Comparison of ENCODE assay signal across 8 cellular contexts in genomic region chr1:162498442-162498785, GRCh38. TPM values are rescaled to one million over a fixed set of nuclear protein-coding genes. Genes with fewer than 3 reads are reported as not detected.
DNase-seq lines count a peak whose midpoint lies in the region; ATAC-seq and TF ChIP-seq lines count a peak whose summit lies in the region.

No MANE protein-coding gene starts in this region.

- H3K27ac Mint-ChIP-seq in CD4-positive, alpha-beta T cell, result peak overlapping the region; percentile 86
- peak overlapping the region; percentile 80 for H3K27ac Mint-ChIP-seq in activated naive CD8-positive, alpha-beta T cell treated with anti-CD3 and anti-CD28 coated beads, Interleukin-2, amount 50 U/mL, for 24 hours

- 5 to 6% methylated on average over 7 of the region's 7 CpGs for WGBS in thyroid gland, 2 donors

- peak overlapping the region; percentile 79 for H3K27ac ChIP-seq in CD4-positive, alpha-beta T cell (ENCODE audit: low read depth, low read length)
- H3K27ac ChIP-seq in HL-60 (replicated peaks) (peak overlapping the region; percentile 89), thyroid gland (peak overlapping the region in 2 of 3 donors; percentile 81 to 93)

- ATAC-seq in CD4-positive, alpha-beta T cell (ENCODE audit: poor library complexity), result peak; percentile 15
- no peak for ATAC-seq in activated naive CD8-positive, alpha-beta T cell treated with anti-CD3 and anti-CD28 coated beads, Interleukin-2, amount 50 U/mL, for 24 hours

- peaks cover 2% of the 10 kb centered on the region for H3K9me3 Mint-ChIP-seq in CD4-positive, alpha-beta T cell
- no peaks in the 10 kb centered on the region for H3K9me3 Mint-ChIP-seq in activated naive CD8-positive, alpha-beta T cell treated with anti-CD3 and anti-CD28 coated beads, Interleukin-2, amount 50 U/mL, for 24 hours

- H3K4me3 ChIP-seq in HL-60 (replicated peaks; ENCODE audit: insufficient read depth, low read length) (peak overlapping the region; percentile 92), thyroid gland (replicated peaks in 1 of 3) (peak overlapping the region; percentile 81 to 94 (median 86))

- H3K9me3 ChIP-seq in CD4-positive, alpha-beta T cell (ENCODE audit: control insufficient read depth, low read length), result no peaks in the 10 kb centered on the region
- no peaks in the 10 kb centered on the region for H3K9me3 ChIP-seq in thyroid gland

- no peaks in the 10 kb centered on the region for H3K27me3 ChIP-seq in CD4-positive, alpha-beta T cell (ENCODE audit: control insufficient read depth, insufficient read depth, low read length)
- H3K27me3 ChIP-seq in HL-60 (ENCODE audit: insufficient read depth, poor library complexity, severe bottlenecking), result no peaks in the 10 kb centered on the region
- no peaks in the 10 kb centered on the region for H3K27me3 ChIP-seq in thyroid gland

- peaks cover 6 to 15% of the 10 kb centered on the region in 2 donors for H3K4me1 ChIP-seq in thyroid gland

- intact Hi-C loops in CD4-positive, alpha-beta T cell (cut with DNase I, micrococcal nuclease), result loop anchor here in 1 of 2 experiments (1.0 to 5.0 kb wide), 3 partner anchors 62 to 426 kb away; partner anchors contain the start of gene HSD17B7
- intact Hi-C loops in thyroid gland (cut with DNase I), result no loop called here

- TF ChIP-seq CTCF in CD4-positive, alpha-beta T cell (IDR thresholded peaks at IDR 0.05), result no peak
- TF ChIP-seq CTCF in GM20000 (IDR thresholded peaks at IDR 0.05; ENCODE audit: extremely low read depth, missing control alignments), result no peak
- no peak for TF ChIP-seq CTCF in HL-60 (IDR thresholded peaks at IDR 0.05; ENCODE audit: insufficient read depth, low read length)
- no peak for TF ChIP-seq CTCF in thyroid gland (IDR thresholded peaks at IDR 0.05)

- H3K36me3 ChIP-seq in thyroid gland, result peaks cover 5 to 17% of the 10 kb centered on the region in 2 donors

- no peak for DNase-seq in CD4-positive, alpha-beta T cell
- DNase-seq in GM20000 (ENCODE audit: low spot score) (peak; percentile 12), HL-60 (ENCODE audit: low read depth in 1 of 2, low spot score in 1 of 2) (peak in 1 of 2 experiments; percentile 44), kidney tubule cell (ENCODE audit: low spot score) (peak; percentile 3), thyroid gland (no peak), NCI-H2029 (lab: John Stamatoyannopoulos, UW) (no peak), EL (no peak)
- DNase-seq in activated naive CD8-positive, alpha-beta T cell treated with anti-CD3 and anti-CD28 coated beads, Interleukin-2, amount 50 U/mL, for 24 hours, result no peak

- peaks cover 40% of the 10 kb centered on the region for H3K4me1 Mint-ChIP-seq in CD4-positive, alpha-beta T cell (ENCODE audit: low read depth)
- H3K4me1 Mint-ChIP-seq in activated naive CD8-positive, alpha-beta T cell treated with anti-CD3 and anti-CD28 coated beads, Interleukin-2, amount 50 U/mL, for 24 hours, result peaks cover 33% of the 10 kb centered on the region

- POLR2A ChIA-PET in CD4-positive, alpha-beta T cell (lab: Charles Lee), result no interaction called here

- peaks cover 51% of the 10 kb centered on the region for H3K36me3 Mint-ChIP-seq in CD4-positive, alpha-beta T cell (ENCODE audit: low read depth)
- peaks cover 27% of the 10 kb centered on the region for H3K36me3 Mint-ChIP-seq in activated naive CD8-positive, alpha-beta T cell treated with anti-CD3 and anti-CD28 coated beads, Interleukin-2, amount 50 U/mL, for 24 hours (ENCODE audit: low read depth)

- H3K27me3 Mint-ChIP-seq in CD4-positive, alpha-beta T cell, result no peaks in the 10 kb centered on the region
- no peaks in the 10 kb centered on the region for H3K27me3 Mint-ChIP-seq in activated naive CD8-positive, alpha-beta T cell treated with anti-CD3 and anti-CD28 coated beads, Interleukin-2, amount 50 U/mL, for 24 hours

- peak overlapping the region; percentile 92 for H3K4me3 Mint-ChIP-seq in CD4-positive, alpha-beta T cell
- H3K4me3 Mint-ChIP-seq in activated naive CD8-positive, alpha-beta T cell treated with anti-CD3 and anti-CD28 coated beads, Interleukin-2, amount 50 U/mL, for 24 hours, result peak overlapping the region; percentile 90

- CTCF ChIA-PET in CD4-positive, alpha-beta T cell (lab: Charles Lee), result no interaction called here

- no peak for TF ChIP-seq POLR2A in thyroid gland (IDR thresholded peaks at IDR 0.05)

RNA-seq across cellular contexts. Expression of gene UHMK1, which starts 0.8 kb away (rescaled TPM):
- 10 to 100 TPM; 47.3 to 47.6 TPM for total RNA-seq in CD4-positive, alpha-beta T cell
- 10 to 100 TPM; 44.3 to 62.0 (median 57.1) TPM for total RNA-seq in thyroid gland

Comparison
In these comparisons a context has a peak if more than half of its experiments do, and no peak if none do; other contexts are left out.
1. DNase-seq: peak in GM20000 (single experiment) and kidney tubule cell (single experiment); none in CD4-positive, alpha-beta T cell (0 of 10), activated naive CD8-positive, alpha-beta T cell treated with anti-CD3 and anti-CD28 coated beads, Interleukin-2, amount 50 U/mL, for 24 hours (single experiment), thyroid gland (0 of 2), NCI-H2029 (single experiment) and EL (single experiment).
2. Peak in every context shown above with its lines, with median percentiles within 50 percentile points of each other: H3K27ac ChIP-seq.